23 cellular contexts compared by ENCODE assay signal in genomic region chr2:155525194-155525593, GRCh38.
"Had no signal": no experiment of that assay in that cellular context is flagged by ENCODE, and none has a peak within 500 bp of the region (broad histone marks: within the 10 kb centered on the region; RNA-seq: fewer than 3 reads in every experiment).

No MANE protein-coding gene starts in this region.

- H3K27me3 ChIP-seq: esophagus muscularis mucosa, heart right ventricle, stomach, vagina had no signal

- H3K4me1 Mint-ChIP-seq: activated CD4-positive, alpha-beta T cell treated with anti-CD3 and anti-CD28 coated beads, Interleukin-2, amount 10 ng/mL, durations not matched to agents 24 days and 14 days; activated naive CD8-positive, alpha-beta T cell treated with anti-CD3 and anti-CD28 coated beads, Interleukin-2, amount 10 ng/mL, durations not matched to agents 7 days and 5 days; activated T-helper 17 cell treated with anti-CD3 and anti-CD28 coated beads, Interleukin-2, amount 50 U/mL, for 72 hours had no signal

- H3K36me3 ChIP-seq: esophagus muscularis mucosa, heart right ventricle, left ventricle myocardium inferior, prostate gland, stomach, vagina had no signal

- H3K4me3 ChIP-seq: esophagus muscularis mucosa, heart right ventricle, left ventricle myocardium inferior, prostate gland, skin epidermis, stomach, vagina had no signal

- DNase-seq: activated CD4-positive, alpha-beta T cell treated with anti-CD3 and anti-CD28 coated beads, Interleukin-2, amount 10 ng/mL, durations not matched to agents 24 days and 14 days; activated CD4-positive, CD25-positive, alpha-beta regulatory T cell; activated CD8-positive, alpha-beta T cell treated with anti-CD3 and anti-CD28 coated beads for 36 hours; activated naive CD4-positive, alpha-beta T cell treated with Interleukin-2 at 50 U/mL for 16 hours; activated naive CD8-positive, alpha-beta T cell treated with anti-CD3 and anti-CD28 coated beads, Interleukin-2, amount 10 ng/mL, durations not matched to agents 7 days and 5 days; activated T-cell treated with anti-CD3 and anti-CD28 coated beads, Interleukin-2, amount 50 U/mL, for 1 hour; central memory CD4-positive, alpha-beta T cell; cortex of kidney; heart right ventricle; kidney glomerular epithelial cell; left ventricle myocardium inferior; right cardiac atrium; stimulated activated CD4-positive, alpha-beta T cell treated with anti-CD3 and anti-CD28 coated beads, Interleukin-15, amount 100 ng/mL, for 24 hours; stimulated activated CD4-positive, alpha-beta T cell treated with anti-CD3 and anti-CD28 coated beads, Interleukin-2, amount 100 ng/mL, for 48 hours; stomach; T1000; trophoblast cell had no signal

- H3K27ac ChIP-seq: esophagus muscularis mucosa, heart right ventricle, left ventricle myocardium inferior, prostate gland, skin epidermis, stomach, vagina had no signal

- H3K9me3 Mint-ChIP-seq: activated CD4-positive, alpha-beta T cell treated with anti-CD3 and anti-CD28 coated beads, Interleukin-2, amount 10 ng/mL, durations not matched to agents 24 days and 14 days; activated CD8-positive, alpha-beta T cell treated with anti-CD3 and anti-CD28 coated beads for 36 hours; activated naive CD8-positive, alpha-beta T cell treated with anti-CD3 and anti-CD28 coated beads, Interleukin-2, amount 10 ng/mL, durations not matched to agents 7 days and 5 days; brain had no signal

- H3K4me1 ChIP-seq: esophagus muscularis mucosa, heart right ventricle, left ventricle myocardium inferior, prostate gland, stomach, vagina had no signal

- H3K27me3 Mint-ChIP-seq: activated CD4-positive, alpha-beta T cell treated with anti-CD3 and anti-CD28 coated beads, Interleukin-2, amount 10 ng/mL, durations not matched to agents 24 days and 14 days; activated CD8-positive, alpha-beta T cell treated with anti-CD3 and anti-CD28 coated beads for 36 hours; activated naive CD8-positive, alpha-beta T cell treated with anti-CD3 and anti-CD28 coated beads, Interleukin-2, amount 10 ng/mL, durations not matched to agents 7 days and 5 days; activated T-helper 17 cell treated with anti-CD3 and anti-CD28 coated beads, Interleukin-2, amount 50 U/mL, for 72 hours; brain had no signal

- ATAC-seq: activated CD8-positive, alpha-beta T cell treated with anti-CD3 and anti-CD28 coated beads for 36 hours; activated T-helper 17 cell treated with anti-CD3 and anti-CD28 coated beads, Interleukin-2, amount 50 U/mL, for 72 hours; heart right ventricle; right cardiac atrium had no signal

- H3K4me3 Mint-ChIP-seq: activated CD4-positive, alpha-beta T cell treated with anti-CD3 and anti-CD28 coated beads, Interleukin-2, amount 10 ng/mL, durations not matched to agents 24 days and 14 days; activated CD8-positive, alpha-beta T cell treated with anti-CD3 and anti-CD28 coated beads for 36 hours; activated naive CD8-positive, alpha-beta T cell treated with anti-CD3 and anti-CD28 coated beads, Interleukin-2, amount 10 ng/mL, durations not matched to agents 7 days and 5 days; activated T-helper 17 cell treated with anti-CD3 and anti-CD28 coated beads, Interleukin-2, amount 50 U/mL, for 72 hours had no signal

- H3K27ac Mint-ChIP-seq: activated CD4-positive, alpha-beta T cell treated with anti-CD3 and anti-CD28 coated beads, Interleukin-2, amount 10 ng/mL, durations not matched to agents 24 days and 14 days; activated CD8-positive, alpha-beta T cell treated with anti-CD3 and anti-CD28 coated beads for 36 hours; activated naive CD8-positive, alpha-beta T cell treated with anti-CD3 and anti-CD28 coated beads, Interleukin-2, amount 10 ng/mL, durations not matched to agents 7 days and 5 days; activated T-helper 17 cell treated with anti-CD3 and anti-CD28 coated beads, Interleukin-2, amount 50 U/mL, for 72 hours had no signal

- H3K9me3 ChIP-seq: esophagus muscularis mucosa, heart right ventricle, left ventricle myocardium inferior, prostate gland, stomach, vagina had no signal

- H3K36me3 Mint-ChIP-seq: activated naive CD8-positive, alpha-beta T cell treated with anti-CD3 and anti-CD28 coated beads, Interleukin-2, amount 10 ng/mL, durations not matched to agents 7 days and 5 days; brain had no signal
